Comparison of ENCODE assay signal across 1 cellular context in genomic region chr15:85439996-85440395, GRCh38.
TF ChIP-seq lines count a peak whose summit lies in the region.

No MANE protein-coding gene starts in this region.

TF ChIP-seq in GM12878, 131 proteins besides CTCF, POLR2A, EP300 and RAD21 (continued from another document):
- no peak for TF ChIP-seq PBX3 (IDR thresholded peaks at IDR 0.05; ENCODE audit: insufficient replicate concordance, low read depth, low read length)
- no peak for TF ChIP-seq STAT1 (conservative IDR thresholded peaks at IDR 0.05)
- no peak for TF ChIP-seq SMAD5 (IDR thresholded peaks at IDR 0.05; ENCODE audit: low read depth)
- TF ChIP-seq TARDBP (IDR thresholded peaks at IDR 0.05; ENCODE audit: borderline replicate concordance), result no peak
- no peak for TF ChIP-seq MEF2A (IDR thresholded peaks at IDR 0.05; ENCODE audit: insufficient read depth, low read depth, low read length)
- no peak for TF ChIP-seq YY1 (IDR thresholded peaks at IDR 0.05; ENCODE audit: low read depth, low read length)
- no peak for TF ChIP-seq SMC3 (IDR thresholded peaks at IDR 0.05; ENCODE audit: borderline replicate concordance, low read length)
